In genomic region chr10:8066146-8066545, GRCh38 we compare ENCODE assay signal across 1 cellular context.
TF ChIP-seq lines count a peak whose summit lies in the region.

No MANE protein-coding gene starts in this region.

TF ChIP-seq in endothelial cell of umbilical vein, 7 proteins besides CTCF, POLR2A, EP300 and RAD21 (continued from another document):
- TF ChIP-seq GATA2 (IDR thresholded peaks at IDR 0.05; ENCODE audit: insufficient read depth, insufficient read length, low read depth, low read length) = no peak
- TF ChIP-seq EZH2 (IDR thresholded peaks at IDR 0.05; ENCODE audit: borderline replicate concordance, low read depth, low read length, severe bottlenecking) = no peak
- no peak for TF ChIP-seq MAX (IDR thresholded peaks at IDR 0.05; ENCODE audit: insufficient read depth, insufficient read length)
